Comparison of ENCODE assay signal across 21 cellular contexts in genomic region chrX:19193584-19193983, GRCh38.
DNase-seq lines count a peak whose midpoint lies in the region; ATAC-seq, FAIRE-seq and TF ChIP-seq lines count a peak whose summit lies in the region.
"Had no signal": no experiment of that assay in that cellular context is flagged by ENCODE, and none has a peak within 500 bp of the region (broad histone marks: within the 10 kb centered on the region; RNA-seq: fewer than 3 reads in every experiment).

No MANE protein-coding gene starts in this region.

- ATAC-seq in GM21717 (IDR thresholded peaks at IDR 0.05; ENCODE audit: unreplicated experiment): no peak
- ATAC-seq in HG03460 (IDR thresholded peaks at IDR 0.05; ENCODE audit: unreplicated experiment): no peak
- ATAC-seq: T-cell had no signal

- peak; percentile 51 for DNase-seq in A673 (ENCODE audit: low spot score)
- DNase-seq in GM18507 (ENCODE audit: extremely low spot score, insufficient read length, low read depth): no peak
- DNase-seq in WERI-Rb-1: no peak
- DNase-seq in left kidney (ENCODE audit: low read depth, low spot score): peak; percentile 44
- DNase-seq in spleen: no peak
- DNase-seq: ACHN, Karpas-422, NCI-H1436, NCI-H1930, NCI-H345, NCI-H524 treated with DMSO at 0.1 percent for 48 hours, Right ventricle myocardium superior, T-cell had no signal

- CTCF ChIA-PET in A673 (lab: Charles Lee): no interaction called here

- H3K27ac ChIP-seq in A673 (ENCODE audit: low read depth, low read length, poor library complexity, severe bottlenecking) (no peak overlapping the region), WERI-Rb-1 (no peak overlapping the region), spleen (no peak overlapping the region)
- H3K27ac ChIP-seq: C4-2B, HL-60, SK-N-MC had no signal

- intact Hi-C loops in A673 (cut with micrococcal nuclease; ENCODE audit: unreplicated experiment): no loop called here
- intact Hi-C loops in spleen (cut with DNase I; ENCODE audit: low total_unique reads): no loop called here

- H3K4me3 ChIP-seq in A673 (ENCODE audit: low read depth, low read length, poor library complexity, severe bottlenecking): no peak overlapping the region
- no peak overlapping the region for H3K4me3 ChIP-seq in WERI-Rb-1 (ENCODE audit: low read depth, low read length)
- no peak overlapping the region for H3K4me3 ChIP-seq in spleen
- H3K4me3 ChIP-seq: HAP-1, SK-N-MC had no signal

- peaks cover 10% of the 10 kb centered on the region for H3K4me1 ChIP-seq in A673 (ENCODE audit: insufficient read depth, low read length, poor library complexity, severe bottlenecking)
- H3K4me1 ChIP-seq in spleen: no peaks in the 10 kb centered on the region

- H3K36me3 ChIP-seq in A673 (ENCODE audit: insufficient read depth, low read length, poor library complexity, severe bottlenecking) (no peaks in the 10 kb centered on the region), WERI-Rb-1 (no peaks in the 10 kb centered on the region), spleen (no peaks in the 10 kb centered on the region)
- H3K36me3 ChIP-seq: HAP-1 had no signal

- H3K27me3 ChIP-seq in A673 (replicated peaks; ENCODE audit: insufficient read depth, low read depth, low read length, poor library complexity): no peaks in the 10 kb centered on the region
- H3K27me3 ChIP-seq in WERI-Rb-1 (ENCODE audit: insufficient read depth, low read depth, severe bottlenecking): peaks cover 67% of the 10 kb centered on the region
- peaks cover 0 to 4% (median 0%) of the 10 kb centered on the region in 7 donors for H3K27me3 ChIP-seq in spleen (replicated peaks in 1 of 7)

- WGBS in spleen, 5 donors: 55 to 70% (median 63%) methylated on average over 8 of the region's 8 CpGs

- BruUV-seq in A673 (replicated peaks; lab: Mats Ljungman, UMichigan): no TSS peak

- TF ChIP-seq POLR2A in spleen (IDR thresholded peaks at IDR 0.05): no peak

- POLR2A ChIA-PET in A673 (lab: Charles Lee; ENCODE audit: low non-redundant PET): no interaction called here

- peak; percentile 35; the same call in 1 of the 2 replicates for TF ChIP-seq CTCF in A673 (conservative IDR thresholded peaks at IDR 0.05; ENCODE audit: low read depth, low read length)
- TF ChIP-seq CTCF in WERI-Rb-1 (IDR thresholded peaks at IDR 0.05; ENCODE audit: low read depth, low read length): 0 out of 2 replicates have a peak, but pooled peaks have one; percentile 12
- no peak for TF ChIP-seq CTCF in spleen (IDR thresholded peaks at IDR 0.05 in 8 of 11, conservative IDR thresholded peaks at IDR 0.05 in 3 of 11)

- peak; percentile 31 for FAIRE-seq in GM18507 (lab: Jason Lieb, UNC)
- FAIRE-seq: GM12891, RCC 7860 had no signal

- H3K9me3 ChIP-seq in A673 (ENCODE audit: low read depth, low read length, poor library complexity, severe bottlenecking): peaks cover 6% of the 10 kb centered on the region
- H3K9me3 ChIP-seq in WERI-Rb-1 (ENCODE audit: severe bottlenecking): no peaks in the 10 kb centered on the region
- peaks cover 0 to 6% (median 0%) of the 10 kb centered on the region in 8 donors for H3K9me3 ChIP-seq in spleen
- H3K9me3 ChIP-seq: HAP-1 had no signal

Comparison
In these comparisons a context has a peak if more than half of its experiments do, and no peak if none do; other contexts are left out.
1. DNase-seq: peak in A673 (single experiment) and left kidney (single experiment); none in GM18507 (single experiment), WERI-Rb-1 (single experiment) and spleen (single experiment).
2. CTCF ChIP-seq: peak in A673 (single experiment) and WERI-Rb-1 (single experiment); none in spleen (0 of 11).